Comparison of ENCODE assay signal across 11 cellular contexts in genomic region chr16:4489030-4489429, GRCh38. TPM values are rescaled to one million over a fixed set of nuclear protein-coding genes. Genes with fewer than 3 reads are reported as not detected.
DNase-seq lines count a peak whose midpoint lies in the region; ATAC-seq, FAIRE-seq and TF ChIP-seq lines count a peak whose summit lies in the region.
"Had no signal": no experiment of that assay in that cellular context is flagged by ENCODE, and none has a peak within 500 bp of the region (broad histone marks: within the 10 kb centered on the region; RNA-seq: fewer than 3 reads in every experiment).

No MANE protein-coding gene starts in this region.

- H3K27me3 ChIP-seq in BLaER1 treated with 17β-estradiol and CSF1 and Interleukin-3, amounts not matched to agents 10 nM and 100 nM, result no peaks in the 10 kb centered on the region
- no peaks in the 10 kb centered on the region for H3K27me3 ChIP-seq in bronchial epithelial cell (ENCODE audit: control insufficient read depth, insufficient read depth, low read length)
- no peaks in the 10 kb centered on the region for H3K27me3 ChIP-seq in esophagus muscularis mucosa

- H4K20me1 ChIP-seq in BLaER1 treated with 17β-estradiol and CSF1 and Interleukin-3, amounts not matched to agents 10 nM and 100 nM, result peaks cover 66 to 100% (median 91%) of the 10 kb centered on the region in 11 experiments; a peak in 21 of 22 replicates

- H3K4me3 ChIP-seq in BLaER1 treated with 17β-estradiol and CSF1 and Interleukin-3, amounts not matched to agents 10 nM and 100 nM, result no peak overlapping the region
- H3K4me3 ChIP-seq in bronchial epithelial cell (ENCODE audit: low read depth, low read length), result no peak overlapping the region
- H3K4me3 ChIP-seq in esophagus muscularis mucosa, result no peak overlapping the region

- WGBS in esophagus muscularis mucosa, result 93% methylated on average over 5 of the region's 5 CpGs

- no peak for FAIRE-seq in bronchial epithelial cell (lab: Jason Lieb, UNC)
- FAIRE-seq: TTC549 had no signal

- no peak for TF ChIP-seq EP300 in esophagus muscularis mucosa (IDR thresholded peaks at IDR 0.05)

- no peak for TF ChIP-seq POLR2A in esophagus muscularis mucosa (IDR thresholded peaks at IDR 0.05; ENCODE audit: low read depth)

- peak overlapping the region in 8 of 11 experiments; percentile 2 to 53 (median 41); a peak in 8 of 22 replicates for H3K27ac ChIP-seq in BLaER1 treated with 17β-estradiol and CSF1 and Interleukin-3, amounts not matched to agents 10 nM and 100 nM
- H3K27ac ChIP-seq in KOPT-K1 (ENCODE audit: low read depth, low read length, poor library complexity, severe bottlenecking) (peak overlapping the region; percentile 19), esophagus muscularis mucosa (replicated peaks in 1 of 4) (peak overlapping the region in 1 of 4 donors; percentile 30)

- intact Hi-C loops in esophagus muscularis mucosa (cut with DNase I), result no loop called here

- DNase-seq in bronchial epithelial cell (ENCODE audit: low read depth) (peak; percentile 77), myocyte (ENCODE audit: low read depth) (peak; percentile 33), GF-D8 (lab: John Stamatoyannopoulos, UW) (no peak), esophagus muscularis mucosa (ENCODE audit: extremely low spot score) (no peak)
- DNase-seq in stimulated activated CD4-positive, alpha-beta T cell treated with anti-CD3 and anti-CD28 coated beads, Interleukin-4, amount 100 ng/mL, for 24 hours, result no peak
- DNase-seq: GDM1, NCI-H446 treated with DMSO at 0.1 percent for 48 hours had no signal

- no peaks in the 10 kb centered on the region for H3K9me3 ChIP-seq in BLaER1 treated with 17β-estradiol and CSF1 and Interleukin-3, amounts not matched to agents 10 nM and 100 nM (replicated peaks in 1 of 11)
- H3K9me3 ChIP-seq in KOPT-K1 (ENCODE audit: insufficient read depth, low read length, poor library complexity, severe bottlenecking) (no peaks in the 10 kb centered on the region), esophagus muscularis mucosa (no peaks in the 10 kb centered on the region)

- H3K4me1 ChIP-seq in BLaER1 treated with 17β-estradiol and CSF1 and Interleukin-3, amounts not matched to agents 10 nM and 100 nM, result peaks cover 29 to 48% (median 36%) of the 10 kb centered on the region in 10 experiments
- H3K4me1 ChIP-seq in esophagus muscularis mucosa, result peaks cover 6 to 38% (median 22%) of the 10 kb centered on the region in 4 donors

- H3K36me3 ChIP-seq in BLaER1 treated with 17β-estradiol and CSF1 and Interleukin-3, amounts not matched to agents 10 nM and 100 nM, result peaks cover 53 to 84% (median 75%) of the 10 kb centered on the region in 11 experiments
- peaks cover 53% of the 10 kb centered on the region for H3K36me3 ChIP-seq in KOPT-K1 (ENCODE audit: insufficient read depth, low read length)
- peaks cover 1% of the 10 kb centered on the region for H3K36me3 ChIP-seq in bronchial epithelial cell (ENCODE audit: control insufficient read depth, insufficient read depth, low read length)
- peaks cover 0 to 51% (median 34%) of the 10 kb centered on the region in 4 donors for H3K36me3 ChIP-seq in esophagus muscularis mucosa

- peak overlapping the region in 6 of 11 experiments; percentile 3 to 34 (median 10); a peak in 2 of 22 replicates for H3K9ac ChIP-seq in BLaER1 treated with 17β-estradiol and CSF1 and Interleukin-3, amounts not matched to agents 10 nM and 100 nM

- ATAC-seq in GM18867 (IDR thresholded peaks at IDR 0.05; ENCODE audit: unreplicated experiment), result no peak

- H3K4me2 ChIP-seq in BLaER1 treated with 17β-estradiol and CSF1 and Interleukin-3, amounts not matched to agents 10 nM and 100 nM, result peak overlapping the region; percentile 58 to 80 (median 71)

- TF ChIP-seq CTCF in bronchial epithelial cell (IDR thresholded peaks at IDR 0.05; ENCODE audit: insufficient read depth, low read length, severe bottlenecking) (no peak), esophagus muscularis mucosa (IDR thresholded peaks at IDR 0.05) (no peak)

RNA-seq across cellular contexts. Expression of gene HMOX2, which starts 12.8 kb away (rescaled TPM):
- 66.1 and 92.7 TPM in 2 replicates for total RNA-seq in bronchial epithelial cell
- total RNA-seq in myocyte, result 35.4 and 37.5 TPM in 2 replicates
- polyA plus RNA-seq in myocyte (2012), result 67.7 TPM
- total RNA-seq in esophagus muscularis mucosa, result 10 to 100 TPM; 26.6 to 45.9 (median 44.7) TPM

RNA-seq across cellular contexts. Expression of gene NMRAL1, which starts 14.6 kb away (rescaled TPM):
- 62.7 and 69.4 TPM in 2 replicates for total RNA-seq in bronchial epithelial cell
- total RNA-seq in myocyte, result 22.6 and 35.8 TPM in 2 replicates
- 17.6 TPM for polyA plus RNA-seq in myocyte (2012)
- 10 to 100 TPM; 29.1 to 50.0 (median 45.3) TPM for total RNA-seq in esophagus muscularis mucosa

RNA-seq across cellular contexts. Expression of gene CDIP1, which starts 49.5 kb away (rescaled TPM):
- 7.4 and 9.5 TPM in 2 replicates for total RNA-seq in bronchial epithelial cell
- total RNA-seq in myocyte, result 30.6 and 38.4 TPM in 2 replicates
- 40.9 TPM for polyA plus RNA-seq in myocyte (2012)
- 10 to 100 TPM; 18.3 to 33.4 (median 28.3) TPM for total RNA-seq in esophagus muscularis mucosa

Comparison
In these comparisons a context has a peak if more than half of its experiments do, and no peak if none do; other contexts are left out.
1. DNase-seq: peak in bronchial epithelial cell (single experiment) and myocyte (single experiment); none in GF-D8 (single experiment), esophagus muscularis mucosa (single experiment) and stimulated activated CD4-positive, alpha-beta T cell treated with anti-CD3 and anti-CD28 coated beads, Interleukin-4, amount 100 ng/mL, for 24 hours (single experiment).